In genomic region chr5:137385064-137385463, GRCh38 we compare ENCODE assay signal across 9 cellular contexts.
"Had no signal": no experiment of that assay in that cellular context is flagged by ENCODE, and none has a peak within 500 bp of the region (broad histone marks: within the 10 kb centered on the region; RNA-seq: fewer than 3 reads in every experiment).

No MANE protein-coding gene starts in this region.

- H2AFZ ChIP-seq: GM23248 had no signal

- H3K27ac ChIP-seq: GM23248, HL-60 had no signal

- ATAC-seq: HCT116, HepG2 had no signal

- H3K36me3 ChIP-seq: HAP-1 had no signal

- H3K27ac Mint-ChIP-seq: HFFc6, IgD-negative memory B cell had no signal

- FAIRE-seq: HepG2 had no signal

- H3K4me1 Mint-ChIP-seq: IgD-negative memory B cell had no signal

- H3K4me3 Mint-ChIP-seq: HFFc6, IgD-negative memory B cell had no signal

- H3K4me3 ChIP-seq: GM23248, HAP-1 had no signal

- H3K4me1 ChIP-seq: HAP-1 had no signal

- H3K27me3 Mint-ChIP-seq: IgD-negative memory B cell had no signal

- H3K9ac ChIP-seq: GM23248 had no signal

- H3K9me3 ChIP-seq: HAP-1 had no signal

- DNase-seq: GM23248, GOT3, H7, HFFc6 had no signal
